8 cellular contexts compared by ENCODE assay signal in genomic region chr22:39490135-39490798, GRCh38. TPM values are rescaled to one million over a fixed set of nuclear protein-coding genes. Genes with fewer than 3 reads are reported as not detected.
A peak's percentile ranks its signal among the peaks of the same experiment; 100 is the strongest.
DNase-seq lines count a peak whose midpoint lies in the region; ATAC-seq and TF ChIP-seq lines count a peak whose summit lies in the region.

No MANE protein-coding gene starts in this region.

- no peaks in the 10 kb centered on the region for H3K27me3 ChIP-seq in BLaER1 treated with 17β-estradiol and CSF1 and Interleukin-3, amounts not matched to agents 10 nM and 100 nM
- H3K27me3 ChIP-seq in MM.1S (replicated peaks; ENCODE audit: insufficient read depth, low read length) (no peaks in the 10 kb centered on the region), aorta (ENCODE audit: control insufficient read depth in 1 of 2, insufficient read depth in 2 of 2, low read length in 1 of 2) (no peaks in the 10 kb centered on the region)

- peaks cover 6% of the 10 kb centered on the region for H3K27me3 Mint-ChIP-seq in glutamatergic neuron (ENCODE audit: unreplicated experiment)

- peak overlapping the region; percentile 49 to 85 (median 71) for H3K4me2 ChIP-seq in BLaER1 treated with 17β-estradiol and CSF1 and Interleukin-3, amounts not matched to agents 10 nM and 100 nM
- H3K4me2 ChIP-seq in MM.1S (ENCODE audit: low read depth, low read length): no peak overlapping the region

- no peaks in the 10 kb centered on the region for H4K20me1 ChIP-seq in BLaER1 treated with 17β-estradiol and CSF1 and Interleukin-3, amounts not matched to agents 10 nM and 100 nM
- no peaks in the 10 kb centered on the region; the same call in 1 of the 2 replicates for H4K20me1 ChIP-seq in MM.1S (ENCODE audit: insufficient read depth, low read length)

- H3K27ac Mint-ChIP-seq in glutamatergic neuron (ENCODE audit: unreplicated experiment): peak overlapping the region; percentile 57

- WGBS in aorta, 2 donors: 48 to 53% methylated on average over 13 of the region's 13 CpGs

- TF ChIP-seq CTCF in MM.1S (IDR thresholded peaks at IDR 0.05; ENCODE audit: low read length): no peak
- TF ChIP-seq CTCF in glutamatergic neuron (IDR thresholded peaks at IDR 0.05; ENCODE audit: partially characterized antibody, unreplicated experiment): no peak

- H3K4me3 Mint-ChIP-seq in glutamatergic neuron (ENCODE audit: unreplicated experiment): peak overlapping the region; percentile 37

- ATAC-seq in GM21447 (IDR thresholded peaks at IDR 0.05; ENCODE audit: unreplicated experiment) (peak; percentile 69), aorta (ENCODE audit: low FRiP score) (peak; percentile 83)

- H3K4me3 ChIP-seq in BLaER1 treated with 17β-estradiol and CSF1 and Interleukin-3, amounts not matched to agents 10 nM and 100 nM: peak overlapping the region in 3 of 10 experiments; percentile 23 to 50 (median 46); a peak in 4 of 20 replicates
- H3K4me3 ChIP-seq in MM.1S (ENCODE audit: low read length) (no peak overlapping the region), aorta (ENCODE audit: low read length in 2 of 2) (no peak overlapping the region)

- peaks cover 34% of the 10 kb centered on the region for H3K79me2 ChIP-seq in MM.1S (ENCODE audit: low read length)

- H3K4me1 ChIP-seq in BLaER1 treated with 17β-estradiol and CSF1 and Interleukin-3, amounts not matched to agents 10 nM and 100 nM: peaks cover 24 to 54% (median 38%) of the 10 kb centered on the region in 10 experiments
- H3K4me1 ChIP-seq in MM.1S (ENCODE audit: low read length) (no peaks in the 10 kb centered on the region), aorta (ENCODE audit: control insufficient read depth in 1 of 2, insufficient read depth in 2 of 2, low read length in 2 of 2) (no peaks in the 10 kb centered on the region)

- peak overlapping the region in 5 of 11 experiments; percentile 14 to 52 (median 41); a peak in 4 of 22 replicates for H3K9ac ChIP-seq in BLaER1 treated with 17β-estradiol and CSF1 and Interleukin-3, amounts not matched to agents 10 nM and 100 nM
- no peak overlapping the region for H3K9ac ChIP-seq in MM.1S (ENCODE audit: low read length)

- DNase-seq in MM.1S: peak; percentile 47
- peak; percentile 94 for DNase-seq in SK-MEL-5 (ENCODE audit: low read depth, low spot score)
- DNase-seq in activated gamma-delta T cell treated with anti-CD3 and anti-CD28 coated beads, Interleukin-2, amount 50 U/mL, for 16 hours (ENCODE audit: low read depth): peak; percentile 49
- peak; percentile 77 for DNase-seq in glutamatergic neuron
- peak; percentile 94 for DNase-seq in posterior vena cava (ENCODE audit: low spot score)
- peak; percentile 90 to 91 for DNase-seq in aorta

- 0 out of 2 replicates have a peak, but pooled peaks cover 8% of the 10 kb centered on the region for H3F3A ChIP-seq in MM.1S (ENCODE audit: insufficient read depth, low read length)

- H3K9me2 ChIP-seq in MM.1S (replicated peaks; ENCODE audit: insufficient read depth, low read length): no peaks in the 10 kb centered on the region

- in situ Hi-C loops in SK-MEL-5 (cut with HindIII; ENCODE audit: low pct_unique_long_range_greater_than_20kb, low sequenced_read_pairs): no loop called here

- intact Hi-C loops in posterior vena cava (cut with DNase I) (loop anchor here in 1 of 2 donors (5.0 kb wide), 1 partner anchor 42 kb away; the partner anchor contains the start of gene RPS19BP1), aorta (cut with DNase I) (loop anchor here (5.0 to 10.0 kb wide), 2 partner anchors 53 to 85 kb away; no protein-coding TSS in a partner anchor)

- peaks cover 0 to 10% (median 0%) of the 10 kb centered on the region in 11 experiments; a peak in 7 of 22 replicates for H3K36me3 ChIP-seq in BLaER1 treated with 17β-estradiol and CSF1 and Interleukin-3, amounts not matched to agents 10 nM and 100 nM
- no peaks in the 10 kb centered on the region for H3K36me3 ChIP-seq in MM.1S (replicated peaks; ENCODE audit: insufficient read depth, low read length)
- H3K36me3 ChIP-seq in aorta (ENCODE audit: control insufficient read depth in 1 of 2, insufficient read depth in 2 of 2, low read length in 1 of 2): no peaks in the 10 kb centered on the region

- H3K36me3 Mint-ChIP-seq in glutamatergic neuron (ENCODE audit: unreplicated experiment): no peaks in the 10 kb centered on the region

- peaks cover 6% of the 10 kb centered on the region for H3K4me1 Mint-ChIP-seq in glutamatergic neuron (ENCODE audit: low read depth, unreplicated experiment)

- peak overlapping the region in 7 of 11 experiments; percentile 25 to 56 (median 40); a peak in 9 of 22 replicates for H3K27ac ChIP-seq in BLaER1 treated with 17β-estradiol and CSF1 and Interleukin-3, amounts not matched to agents 10 nM and 100 nM
- H3K27ac ChIP-seq in MM.1S (ENCODE audit: low read length) (no peak overlapping the region), aorta (ENCODE audit: low read depth in 1 of 2, low read length in 2 of 2) (no peak overlapping the region)

- H3K9me3 ChIP-seq in BLaER1 treated with 17β-estradiol and CSF1 and Interleukin-3, amounts not matched to agents 10 nM and 100 nM (replicated peaks in 1 of 11): no peaks in the 10 kb centered on the region
- H3K9me3 ChIP-seq in MM.1S (replicated peaks; ENCODE audit: insufficient read depth, low read length) (no peaks in the 10 kb centered on the region), aorta (ENCODE audit: control insufficient read depth, low read length) (no peaks in the 10 kb centered on the region)

- peaks cover 8% of the 10 kb centered on the region for H3K9me3 Mint-ChIP-seq in glutamatergic neuron (ENCODE audit: unreplicated experiment)

- no peak overlapping the region for H2AFZ ChIP-seq in MM.1S (ENCODE audit: low read length)

RNA-seq across cellular contexts. Expression of gene MIEF1, which starts 11.8 kb away (rescaled TPM):
- 34.1 and 35.5 TPM in 2 replicates for total RNA-seq in SK-MEL-5 (2014; rRNA removed; shearing (Covaris generic))
- polyA plus RNA-seq in SK-MEL-5 (2015; cell fraction: cytosol; rRNA removed): 58.3 and 69.1 TPM in 2 replicates
- 21.0 and 33.4 TPM in 2 replicates for polyA plus RNA-seq in SK-MEL-5 (2015; cell fraction: nucleus; rRNA removed)
- total RNA-seq in glutamatergic neuron (ENCODE audit: unreplicated experiment) (40.0 TPM), posterior vena cava (10 to 100 TPM; 16.5 to 16.8 TPM), aorta (10 to 100 TPM; 15.5 to 20.1 TPM)
- 1 to 10 TPM; 8.0 to 8.3 TPM for polyA plus RNA-seq in aorta

RNA-seq across cellular contexts. Expression of gene ATF4, which starts 30.1 kb away (rescaled TPM):
- total RNA-seq in SK-MEL-5 (2014; rRNA removed; shearing (Covaris generic)): 794 and 900 TPM in 2 replicates
- polyA plus RNA-seq in SK-MEL-5 (2015; cell fraction: cytosol; rRNA removed): 1,242 and 1,298 TPM in 2 replicates
- polyA plus RNA-seq in SK-MEL-5 (2015; cell fraction: nucleus; rRNA removed): 960 and 1,056 TPM in 2 replicates
- total RNA-seq in glutamatergic neuron (ENCODE audit: unreplicated experiment) (509 TPM), posterior vena cava (100 to 1,000 TPM; 414 to 565 TPM), aorta (100 to 1,000 TPM; 305 to 381 TPM)
- polyA plus RNA-seq in aorta: 100 to 1,000 TPM; 515 to 759 TPM

RNA-seq across cellular contexts. Expression of gene MGAT3, which starts 33.5 kb away (rescaled TPM):
- 0.90 and 0.98 TPM in 2 replicates for total RNA-seq in SK-MEL-5 (2014; rRNA removed; shearing (Covaris generic))
- 2.3 and 2.8 TPM in 2 replicates for polyA plus RNA-seq in SK-MEL-5 (2015; cell fraction: cytosol; rRNA removed)
- polyA plus RNA-seq in SK-MEL-5 (2015; cell fraction: nucleus; rRNA removed): 0.15 and 0.96 TPM in 2 replicates
- 12.8 TPM for total RNA-seq in glutamatergic neuron (ENCODE audit: unreplicated experiment)
- total RNA-seq in posterior vena cava: 1 to 10 TPM; 2.3 to 3.2 TPM
- total RNA-seq in aorta: 10 to 100 TPM in 1 of 2 donors, 1 to 10 TPM in 1; 2.5 to 11.0 TPM
- 1 to 10 TPM in 1 of 2 donors, under 1 TPM in 1; 0.26 to 1.1 TPM for polyA plus RNA-seq in aorta

RNA-seq across cellular contexts. Expression of gene RPS19BP1, which starts 42.3 kb away (rescaled TPM):
- total RNA-seq in SK-MEL-5 (2014; rRNA removed; shearing (Covaris generic)): 173 and 176 TPM in 2 replicates
- 196 and 243 TPM in 2 replicates for polyA plus RNA-seq in SK-MEL-5 (2015; cell fraction: cytosol; rRNA removed)
- 90.0 and 127 TPM in 2 replicates for polyA plus RNA-seq in SK-MEL-5 (2015; cell fraction: nucleus; rRNA removed)
- total RNA-seq in glutamatergic neuron (ENCODE audit: unreplicated experiment) (59.6 TPM), posterior vena cava (10 to 100 TPM; 49.9 to 54.4 TPM), aorta (10 to 100 TPM; 50.4 to 51.8 TPM)
- polyA plus RNA-seq in aorta: 100 to 1,000 TPM; 159 to 160 TPM

Comparison
In these comparisons a context has a peak if more than half of its experiments do, and no peak if none do; other contexts are left out.
1. H3K27ac ChIP-seq: peak in BLaER1 treated with 17β-estradiol and CSF1 and Interleukin-3, amounts not matched to agents 10 nM and 100 nM (7 of 11); none in MM.1S (single experiment) and aorta (0 of 2).
2. Peak in every context shown above with its lines, with median percentiles within 50 percentile points of each other: DNase-seq.